Comparison of ENCODE assay signal across 17 cellular contexts in the genomic region with DNA sequence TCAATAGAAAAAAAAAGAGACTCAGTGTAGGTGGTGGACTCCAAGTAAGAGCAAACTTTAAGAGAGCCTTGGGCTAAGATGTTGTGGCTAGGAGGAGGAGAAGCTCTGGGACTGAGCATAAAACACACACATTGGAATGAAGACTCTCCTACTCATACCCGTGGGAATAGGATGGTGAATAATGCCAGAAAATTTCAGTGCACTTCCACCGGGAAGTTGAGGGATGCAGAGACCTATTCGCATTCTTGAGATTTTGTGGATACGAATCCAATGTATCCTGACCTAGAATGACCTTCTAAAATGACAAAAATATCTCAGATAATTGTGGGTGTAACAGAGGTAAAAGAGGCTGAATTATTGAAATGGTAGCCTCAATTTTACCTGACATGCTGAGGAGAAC.
DNase-seq lines count a peak whose midpoint lies in the region; ATAC-seq and TF ChIP-seq lines count a peak whose summit lies in the region.
"Had no signal": no experiment of that assay in that cellular context is flagged by ENCODE, and none has a peak within 500 bp of the region (broad histone marks: within the 10 kb centered on the region; RNA-seq: fewer than 3 reads in every experiment).

No MANE protein-coding gene starts in this region.

- no peaks in the 10 kb centered on the region; the same call in 1 of the 2 replicates for H3K27me3 Mint-ChIP-seq in HFFc6 (ENCODE audit: insufficient read depth)
- H3K27me3 Mint-ChIP-seq: effector memory CD8-positive, alpha-beta T cell had no signal

- peaks cover 13% of the 10 kb centered on the region for H3K4me1 ChIP-seq in smooth muscle cell (ENCODE audit: low read depth)

- 32% methylated on average over 4 of the region's 4 CpGs for WGBS in smooth muscle cell (ENCODE audit: low lambda C conversion rate)

- peak overlapping the region; percentile 34 for H3K4me2 ChIP-seq in smooth muscle cell
- H3K4me2 ChIP-seq: GM23338 had no signal

- ATAC-seq in GM21528 (IDR thresholded peaks at IDR 0.05; ENCODE audit: low FRiP score, unreplicated experiment) (no peak), HG02798 (IDR thresholded peaks at IDR 0.05; ENCODE audit: poor library complexity, unreplicated experiment) (no peak)
- ATAC-seq: activated CD8-positive, alpha-beta T cell treated with anti-CD3 and anti-CD28 coated beads, Interleukin-2, amount 10 ng/mL, durations not matched to agents 7 days and 5 days; effector memory CD8-positive, alpha-beta T cell; GM23338; left lobe of liver had no signal

- no peaks in the 10 kb centered on the region for H3K36me3 ChIP-seq in smooth muscle cell (ENCODE audit: low read depth)

- peaks cover 17% of the 10 kb centered on the region for H3F3A ChIP-seq in smooth muscle cell (ENCODE audit: low read depth)

- H3K4me3 Mint-ChIP-seq in HFFc6 = peak overlapping the region; percentile 69
- H3K4me3 Mint-ChIP-seq: activated CD8-positive, alpha-beta T cell treated with anti-CD3 and anti-CD28 coated beads, Interleukin-2, amount 10 ng/mL, durations not matched to agents 7 days and 5 days; effector memory CD8-positive, alpha-beta T cell; GM23338; natural killer cell had no signal

- no peaks in the 10 kb centered on the region for H3K79me2 ChIP-seq in smooth muscle cell (ENCODE audit: low read depth)

- no peaks in the 10 kb centered on the region for H3K9me3 ChIP-seq in smooth muscle cell (replicated peaks; ENCODE audit: low read depth)

- peaks cover 79% of the 10 kb centered on the region for H3K4me1 Mint-ChIP-seq in HFFc6 (ENCODE audit: low read depth)
- H3K4me1 Mint-ChIP-seq: GM23338, natural killer cell had no signal

- peaks cover 11% of the 10 kb centered on the region for H3K36me3 Mint-ChIP-seq in HFFc6 (ENCODE audit: low read depth)
- H3K36me3 Mint-ChIP-seq: natural killer cell had no signal

- H3K27ac Mint-ChIP-seq in HFFc6 = peak overlapping the region; percentile 97
- H3K27ac Mint-ChIP-seq: activated CD8-positive, alpha-beta T cell treated with anti-CD3 and anti-CD28 coated beads, Interleukin-2, amount 10 ng/mL, durations not matched to agents 7 days and 5 days; activated T-helper 2 cell treated with anti-CD3 and anti-CD28 coated beads, Interferon-gamma antibody, Interleukin-2, Interleukin-4, amounts not matched to agents 10 μg/mL and 5 μg/mL and 100 μg/mL, durations not matched to agents 14 hours and 24 hours and 36 hours; effector memory CD8-positive, alpha-beta T cell; natural killer cell had no signal

- no peaks in the 10 kb centered on the region for H4K20me1 ChIP-seq in smooth muscle cell (ENCODE audit: low read depth)

- peak; percentile 88 for DNase-seq in HFFc6
- DNase-seq in amniotic stem cell (lab: John Stamatoyannopoulos, UW) = peak; percentile 38
- DNase-seq in foreskin fibroblast = peak; percentile 79 to 87
- no peak for DNase-seq in smooth muscle cell (lab: John Stamatoyannopoulos, UW; ENCODE audit: unreplicated experiment)
- no peak for DNase-seq in NCI-H1930 (lab: John Stamatoyannopoulos, UW)
- no peak for DNase-seq in GM10266 (ENCODE audit: extremely low spot score)
- DNase-seq: activated CD8-positive, alpha-beta T cell treated with anti-CD3 and anti-CD28 coated beads, Interleukin-2, amount 10 ng/mL, durations not matched to agents 7 days and 5 days; effector memory CD8-positive, alpha-beta T cell; head of caudate nucleus; natural killer cell; NCI-H1048; stimulated activated naive CD4-positive, alpha-beta T cell had no signal

- no peak for TF ChIP-seq CTCF in HFFc6 (IDR thresholded peaks at IDR 0.05)
- no peak for TF ChIP-seq CTCF in foreskin fibroblast (IDR thresholded peaks at IDR 0.05; ENCODE audit: low read depth, low read length)
- TF ChIP-seq CTCF in smooth muscle cell (IDR thresholded peaks at IDR 0.05; ENCODE audit: borderline replicate concordance, insufficient read depth, poor library complexity, severe bottlenecking) = no peak
- TF ChIP-seq CTCF in GM10266 (IDR thresholded peaks at IDR 0.05; ENCODE audit: control insufficient read depth, insufficient read depth, low read depth, missing control alignments) = no peak

- no peak overlapping the region for H3K9ac ChIP-seq in smooth muscle cell (ENCODE audit: low read depth)

- H3K27ac ChIP-seq in smooth muscle cell (ENCODE audit: low read depth) = peak overlapping the region; percentile 51

- no peaks in the 10 kb centered on the region for H3K27me3 ChIP-seq in smooth muscle cell (ENCODE audit: low read depth)

- H3K4me3 ChIP-seq in foreskin fibroblast (ENCODE audit: low read depth in 1 of 2, low read length in 2 of 2) = no peak overlapping the region
- H3K4me3 ChIP-seq in smooth muscle cell = no peak overlapping the region
- H3K4me3 ChIP-seq: GM23338 had no signal

- no peak overlapping the region for H2AFZ ChIP-seq in smooth muscle cell (ENCODE audit: low read depth)
- H2AFZ ChIP-seq: GM23338 had no signal

- no peaks in the 10 kb centered on the region for H3K9me3 Mint-ChIP-seq in HFFc6
- H3K9me3 Mint-ChIP-seq: GM23338 had no signal

Comparison
In these comparisons a context has a peak if more than half of its experiments do, and no peak if none do; other contexts are left out.
1. DNase-seq: peak in HFFc6 (single experiment), amniotic stem cell (single experiment) and foreskin fibroblast (2 of 2); none in smooth muscle cell (single experiment), NCI-H1930 (0 of 2) and GM10266 (single experiment).